Comparison of ENCODE assay signal across 13 cellular contexts in genomic region chr16:12257926-12258561, GRCh38.
DNase-seq lines count a peak whose midpoint lies in the region; ATAC-seq and TF ChIP-seq lines count a peak whose summit lies in the region.
"Had no signal": no experiment of that assay in that cellular context is flagged by ENCODE, and none has a peak within 500 bp of the region (broad histone marks: within the 10 kb centered on the region; RNA-seq: fewer than 3 reads in every experiment).

No MANE protein-coding gene starts in this region.

- H3K4me1 Mint-ChIP-seq in MCF 10A (ENCODE audit: insufficient read depth, unreplicated experiment) (peaks cover 16% of the 10 kb centered on the region), natural killer cell (peaks cover 0 to 19% of the 10 kb centered on the region in 2 donors)
- H3K4me1 Mint-ChIP-seq: activated CD8-positive, alpha-beta memory T cell treated with anti-CD3 and anti-CD28 coated beads, Interleukin-2, amount 10 ng/mL, durations not matched to agents 7 days and 5 days had no signal

- POLR2A ChIA-PET in MCF 10A (lab: Yijun Ruan, JAX) = no interaction called here

- TF ChIP-seq POLR2A in heart left ventricle (IDR thresholded peaks at IDR 0.05) = no peak

- H3K27ac Mint-ChIP-seq in MCF 10A (ENCODE audit: low read depth, unreplicated experiment) = no peak overlapping the region
- no peak overlapping the region for H3K27ac Mint-ChIP-seq in natural killer cell
- H3K27ac Mint-ChIP-seq: activated CD8-positive, alpha-beta memory T cell treated with anti-CD3 and anti-CD28 coated beads, Interleukin-2, amount 10 ng/mL, durations not matched to agents 7 days and 5 days had no signal

- peak; percentile 56 to 69 for DNase-seq in T47D (ENCODE audit: low read depth in 1 of 2, low spot score in 1 of 2)
- DNase-seq in MCF 10A (ENCODE audit: unreplicated experiment) = no peak
- peak; percentile 95 for DNase-seq in NCI-H526 treated with DMSO at 0.1 percent for 48 hours (lab: John Stamatoyannopoulos, UW)
- DNase-seq in heart left ventricle = peak in 1 of 5 donors; percentile 34
- no peak for DNase-seq in stimulated activated naive CD8-positive, alpha-beta T cell treated with anti-CD3 and anti-CD28 coated beads, Interleukin-15, Interleukin-2, amounts not matched to agents 100 U/mL and 50 U/mL, for 24 hours
- no peak for DNase-seq in natural killer cell
- no peak for DNase-seq in effector CD8-positive, alpha-beta T cell (lab: John Stamatoyannopoulos, UW)
- DNase-seq: activated CD8-positive, alpha-beta memory T cell treated with anti-CD3 and anti-CD28 coated beads, Interleukin-2, amount 10 ng/mL, durations not matched to agents 7 days and 5 days; erythroblast; KBM-7; thyroid gland had no signal

- no peaks in the 10 kb centered on the region for H3K9me3 ChIP-seq in heart left ventricle
- H3K9me3 ChIP-seq: thyroid gland had no signal

- ATAC-seq in heart left ventricle (peak in 3 of 4 donors; percentile 37 to 50 (median 48)), natural killer cell (no peak), GM18498 (IDR thresholded peaks at IDR 0.05; ENCODE audit: unreplicated experiment) (no peak)
- ATAC-seq in stimulated activated naive CD8-positive, alpha-beta T cell treated with anti-CD3 and anti-CD28 coated beads, Interleukin-15, Interleukin-2, amounts not matched to agents 100 U/mL and 50 U/mL, for 24 hours = no peak
- ATAC-seq: activated CD8-positive, alpha-beta memory T cell treated with anti-CD3 and anti-CD28 coated beads, Interleukin-2, amount 10 ng/mL, durations not matched to agents 7 days and 5 days had no signal

- no peak overlapping the region for H3K4me3 Mint-ChIP-seq in MCF 10A (ENCODE audit: unreplicated experiment)
- no peak overlapping the region for H3K4me3 Mint-ChIP-seq in natural killer cell
- H3K4me3 Mint-ChIP-seq: activated CD8-positive, alpha-beta memory T cell treated with anti-CD3 and anti-CD28 coated beads, Interleukin-2, amount 10 ng/mL, durations not matched to agents 7 days and 5 days had no signal

- H3K36me3 ChIP-seq in heart left ventricle = no peaks in the 10 kb centered on the region
- H3K36me3 ChIP-seq: thyroid gland had no signal

- no peak overlapping the region for H3K27ac ChIP-seq in heart left ventricle
- H3K27ac ChIP-seq: SK-N-MC, thyroid gland had no signal

- H3K27me3 ChIP-seq in heart left ventricle = no peaks in the 10 kb centered on the region
- H3K27me3 ChIP-seq: thyroid gland had no signal

- in situ Hi-C loops in T47D (cut with HindIII; ENCODE audit: low pct_unique_long_range_greater_than_20kb, low sequenced_read_pairs) = no loop called here

- H3K27me3 Mint-ChIP-seq in MCF 10A (ENCODE audit: insufficient read depth, unreplicated experiment) (no peaks in the 10 kb centered on the region), natural killer cell (ENCODE audit: low read depth in 2 of 2) (no peaks in the 10 kb centered on the region)
- H3K27me3 Mint-ChIP-seq: activated CD8-positive, alpha-beta memory T cell treated with anti-CD3 and anti-CD28 coated beads, Interleukin-2, amount 10 ng/mL, durations not matched to agents 7 days and 5 days had no signal

- no peaks in the 10 kb centered on the region for H3K9me3 Mint-ChIP-seq in MCF 10A (ENCODE audit: unreplicated experiment)
- no peaks in the 10 kb centered on the region for H3K9me3 Mint-ChIP-seq in natural killer cell

- no peak overlapping the region for H3K4me3 ChIP-seq in heart left ventricle
- H3K4me3 ChIP-seq: SK-N-MC, thyroid gland had no signal

- H3K36me3 Mint-ChIP-seq in MCF 10A (ENCODE audit: insufficient read depth, unreplicated experiment) (peaks cover 8% of the 10 kb centered on the region), natural killer cell (no peaks in the 10 kb centered on the region)
- H3K36me3 Mint-ChIP-seq: activated CD8-positive, alpha-beta memory T cell treated with anti-CD3 and anti-CD28 coated beads, Interleukin-2, amount 10 ng/mL, durations not matched to agents 7 days and 5 days had no signal

- CTCF ChIA-PET in MCF 10A (lab: Yijun Ruan, JAX) = interaction anchor here (0.6 to 1.3 kb wide), 4 partner anchors 21 to 163 kb away, joined by 3 to 5 read pairs (median 3); no protein-coding TSS in a partner anchor

- 68 to 85% (median 81%) methylated on average over 12 of the region's 12 CpGs for WGBS in heart left ventricle, 4 donors

- BruUV-seq in MCF 10A (replicated peaks; lab: Mats Ljungman, UMichigan) = no TSS peak

- intact Hi-C loops in MCF 10A (cut with micrococcal nuclease) = no loop called here
- intact Hi-C loops in heart left ventricle (cut with DNase I) = loop anchor here in 4 of 10 donors (2.0 to 10.0 kb wide), 2 partner anchors 163 kb away; no protein-coding TSS in a partner anchor
- intact Hi-C loops in natural killer cell (cut with micrococcal nuclease) = no loop called here

- peaks cover 0 to 10% (median 0%) of the 10 kb centered on the region in 12 donors for H3K4me1 ChIP-seq in heart left ventricle

- TF ChIP-seq CTCF in MCF 10A (IDR thresholded peaks at IDR 0.05; ENCODE audit: unreplicated experiment) = no peak
- TF ChIP-seq CTCF in heart left ventricle (IDR thresholded peaks at IDR 0.05) = peak in 3 of 12 donors; percentile 6 to 18 (median 12)
- no peak for TF ChIP-seq CTCF in natural killer cell (IDR thresholded peaks at IDR 0.05)

Comparison
In these comparisons a context has a peak if more than half of its experiments do, and no peak if none do; other contexts are left out.
1. DNase-seq: peak in T47D (2 of 2) and NCI-H526 treated with DMSO at 0.1 percent for 48 hours (single experiment); none in MCF 10A (single experiment), stimulated activated naive CD8-positive, alpha-beta T cell treated with anti-CD3 and anti-CD28 coated beads, Interleukin-15, Interleukin-2, amounts not matched to agents 100 U/mL and 50 U/mL, for 24 hours (single experiment), natural killer cell (single experiment) and effector CD8-positive, alpha-beta T cell (single experiment).
2. ATAC-seq: peak in heart left ventricle (3 of 4); none in stimulated activated naive CD8-positive, alpha-beta T cell treated with anti-CD3 and anti-CD28 coated beads, Interleukin-15, Interleukin-2, amounts not matched to agents 100 U/mL and 50 U/mL, for 24 hours (single experiment), natural killer cell (0 of 3) and GM18498 (single experiment).